22 cellular contexts compared by ENCODE assay signal in the genomic region with DNA sequence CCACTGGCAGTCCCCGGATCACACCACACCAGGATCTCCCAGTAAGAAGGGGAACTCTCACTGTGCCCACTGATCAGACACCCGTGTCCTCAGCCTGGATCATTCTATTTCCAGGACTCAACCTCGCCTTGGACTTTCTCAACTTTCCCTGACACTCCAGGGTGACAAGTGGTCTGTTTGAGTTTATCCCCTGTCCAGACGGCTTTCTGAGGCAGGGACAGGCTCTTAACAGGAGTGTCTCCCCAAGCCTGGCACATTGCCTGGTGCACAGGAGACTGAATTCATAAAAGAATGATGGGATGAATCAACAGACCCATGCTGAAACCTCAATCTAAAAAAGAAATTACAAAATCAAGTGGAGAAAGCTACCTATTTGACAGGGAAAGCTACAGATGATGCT.
DNase-seq lines count a peak whose midpoint lies in the region; ATAC-seq and TF ChIP-seq lines count a peak whose summit lies in the region.
"Had no signal": no experiment of that assay in that cellular context is flagged by ENCODE, and none has a peak within 500 bp of the region (broad histone marks: within the 10 kb centered on the region; RNA-seq: fewer than 3 reads in every experiment).

No MANE protein-coding gene starts in this region.

- H3K4ac ChIP-seq in mesenchymal stem cell (ENCODE audit: low read depth in 1 of 2, low read length in 2 of 2), result no peak overlapping the region

- H3K4me2 ChIP-seq in mesenchymal stem cell (ENCODE audit: low read length, poor library complexity, severe bottlenecking) (no peak overlapping the region), neural progenitor cell (no peak overlapping the region)
- H3K4me2 ChIP-seq: BLaER1, GM23338 had no signal

- no peak overlapping the region for H2BK120ac ChIP-seq in mesenchymal stem cell (ENCODE audit: low read depth, low read length)

- CTCF ChIA-PET in activated naive CD4-positive, alpha-beta T cell treated with anti-CD3 and anti-CD28 coated beads for 36 hours (lab: Charles Lee), result no interaction called here

- no peaks in the 10 kb centered on the region for H3K9me3 Mint-ChIP-seq in neural progenitor cell
- H3K9me3 Mint-ChIP-seq in activated naive CD4-positive, alpha-beta T cell treated with anti-CD3 and anti-CD28 coated beads for 36 hours, result no peaks in the 10 kb centered on the region
- H3K9me3 Mint-ChIP-seq in effector memory CD8-positive, alpha-beta T cell, result peaks cover 4 to 6% of the 10 kb centered on the region in 2 donors
- H3K9me3 Mint-ChIP-seq: GM23338, HFFc6 had no signal

- peaks cover 8% of the 10 kb centered on the region for H3K4me1 Mint-ChIP-seq in neural progenitor cell
- H3K4me1 Mint-ChIP-seq in activated naive CD4-positive, alpha-beta T cell treated with anti-CD3 and anti-CD28 coated beads for 36 hours (ENCODE audit: low read depth), result no peaks in the 10 kb centered on the region
- H3K4me1 Mint-ChIP-seq in effector memory CD8-positive, alpha-beta T cell (ENCODE audit: low read depth in 2 of 2), result no peaks in the 10 kb centered on the region
- H3K4me1 Mint-ChIP-seq: B cell; CD4-positive, CD25-positive, alpha-beta regulatory T cell; CD8-positive, alpha-beta memory T cell; GM23338 had no signal

- no peak overlapping the region for H2AK5ac ChIP-seq in mesenchymal stem cell (ENCODE audit: low read length, severe bottlenecking)

- H2AFZ ChIP-seq in mesenchymal stem cell (ENCODE audit: low read depth, low read length) (no peak overlapping the region), neural progenitor cell (replicated peaks) (no peak overlapping the region)

- H3K27me3 Mint-ChIP-seq in neural progenitor cell (ENCODE audit: insufficient read depth, low read depth), result peaks cover 2% of the 10 kb centered on the region
- H3K27me3 Mint-ChIP-seq in activated naive CD4-positive, alpha-beta T cell treated with anti-CD3 and anti-CD28 coated beads for 36 hours (ENCODE audit: low read depth), result peaks cover 7% of the 10 kb centered on the region
- H3K27me3 Mint-ChIP-seq in effector memory CD8-positive, alpha-beta T cell, result peaks cover 0 to 7% of the 10 kb centered on the region in 2 donors
- H3K27me3 Mint-ChIP-seq: B cell; CD4-positive, CD25-positive, alpha-beta regulatory T cell; CD8-positive, alpha-beta memory T cell had no signal

- no peaks in the 10 kb centered on the region for H3F3A ChIP-seq in neural progenitor cell (ENCODE audit: low read depth)

- H4K91ac ChIP-seq in mesenchymal stem cell (ENCODE audit: low read length), result peak overlapping the region; percentile 7

- H3K27ac ChIP-seq in mesenchymal stem cell (ENCODE audit: low read length, poor library complexity, severe bottlenecking) (no peak overlapping the region), neural progenitor cell (no peak overlapping the region)
- H3K27ac ChIP-seq: 22Rv1, BLaER1, C4-2B had no signal

- H2BK5ac ChIP-seq in mesenchymal stem cell (ENCODE audit: low read depth, low read length, poor library complexity, severe bottlenecking), result no peak overlapping the region

- no peak overlapping the region for H3K4me3 Mint-ChIP-seq in neural progenitor cell
- no peak overlapping the region for H3K4me3 Mint-ChIP-seq in activated naive CD4-positive, alpha-beta T cell treated with anti-CD3 and anti-CD28 coated beads for 36 hours
- H3K4me3 Mint-ChIP-seq in effector memory CD8-positive, alpha-beta T cell, result no peak overlapping the region
- H3K4me3 Mint-ChIP-seq: B cell; CD8-positive, alpha-beta memory T cell; GM23338; HFFc6 had no signal

- H2BK15ac ChIP-seq in mesenchymal stem cell (ENCODE audit: low read depth, poor library complexity, severe bottlenecking), result no peak overlapping the region

- no peak overlapping the region for H3K23ac ChIP-seq in mesenchymal stem cell (ENCODE audit: low read length in 2 of 2)

- H3K4me1 ChIP-seq in mesenchymal stem cell (ENCODE audit: control insufficient read depth, insufficient read depth, low read depth, low read length), result no peaks in the 10 kb centered on the region
- H3K4me1 ChIP-seq in neural progenitor cell, result peaks cover 9% of the 10 kb centered on the region
- H3K4me1 ChIP-seq: BLaER1, HAP-1 had no signal

- no peaks in the 10 kb centered on the region for H3K79me1 ChIP-seq in mesenchymal stem cell (replicated peaks; ENCODE audit: low read length, poor library complexity, severe bottlenecking)

- H3K36me3 ChIP-seq in mesenchymal stem cell (ENCODE audit: control insufficient read depth in 1 of 2, insufficient read depth in 2 of 2, low read depth in 1 of 2, low read length in 2 of 2) (no peaks in the 10 kb centered on the region), neural progenitor cell (no peaks in the 10 kb centered on the region)
- H3K36me3 ChIP-seq: BLaER1, HAP-1 had no signal

- H3K9ac ChIP-seq in mesenchymal stem cell (ENCODE audit: low read length) (no peak overlapping the region), neural progenitor cell (no peak overlapping the region)
- H3K9ac ChIP-seq: BLaER1 had no signal

- no peak overlapping the region for H3K4me3 ChIP-seq in mesenchymal stem cell (ENCODE audit: insufficient read depth in 1 of 2, low read depth in 1 of 2, low read length in 2 of 2)
- H3K4me3 ChIP-seq in neural progenitor cell, result no peak overlapping the region
- H3K4me3 ChIP-seq: BLaER1, GM12878, GM23338, HAP-1 had no signal

- intact Hi-C loops in activated naive CD4-positive, alpha-beta T cell treated with anti-CD3 and anti-CD28 coated beads for 36 hours (cut with micrococcal nuclease), result no loop called here

- WGBS in mesenchymal stem cell, result 96% methylated on average over 4 of the region's 4 CpGs

- no peak overlapping the region for H4K8ac ChIP-seq in mesenchymal stem cell (ENCODE audit: low read length)

- no peaks in the 10 kb centered on the region for H3K79me2 ChIP-seq in neural progenitor cell (ENCODE audit: low read depth)

- H3K14ac ChIP-seq in mesenchymal stem cell (ENCODE audit: low read length in 2 of 2), result no peak overlapping the region

- H3K9me3 ChIP-seq in mesenchymal stem cell (ENCODE audit: control insufficient read depth, low read length), result no peaks in the 10 kb centered on the region
- no peaks in the 10 kb centered on the region for H3K9me3 ChIP-seq in neural progenitor cell (ENCODE audit: low read depth)
- H3K9me3 ChIP-seq: BLaER1, HAP-1 had no signal

- no peaks in the 10 kb centered on the region for H3K27me3 ChIP-seq in mesenchymal stem cell (ENCODE audit: control insufficient read depth in 1 of 2, insufficient read depth in 1 of 2, low read length in 2 of 2)
- H3K27me3 ChIP-seq in neural progenitor cell, result no peaks in the 10 kb centered on the region
- H3K27me3 ChIP-seq: BLaER1 had no signal

- DNase-seq in NCI-H524 (lab: John Stamatoyannopoulos, UW) (peak; percentile 30 to 52), NCI-H524 treated with DMSO at 0.1 percent for 48 hours (lab: John Stamatoyannopoulos, UW) (no peak), mesenchymal stem cell (no peak), neural progenitor cell (ENCODE audit: low spot score) (no peak)
- no peak for DNase-seq in activated naive CD4-positive, alpha-beta T cell treated with anti-CD3 and anti-CD28 coated beads for 36 hours
- DNase-seq in effector memory CD8-positive, alpha-beta T cell, result no peak
- no peak for DNase-seq in activated CD4-positive, alpha-beta T cell treated with anti-CD3 and anti-CD28 coated beads for 4 hours
- DNase-seq: CD4-positive, CD25-positive, alpha-beta regulatory T cell; CD8-positive, alpha-beta memory T cell; DMS 273 treated with DMSO at 0.1 percent for 48 hours; DMS79; EL; GDM1; HFFc6 had no signal

- H3K27ac Mint-ChIP-seq in neural progenitor cell, result peak overlapping the region; percentile 5
- H3K27ac Mint-ChIP-seq in activated naive CD4-positive, alpha-beta T cell treated with anti-CD3 and anti-CD28 coated beads for 36 hours, result no peak overlapping the region
- H3K27ac Mint-ChIP-seq in effector memory CD8-positive, alpha-beta T cell, result no peak overlapping the region
- H3K27ac Mint-ChIP-seq: B cell; CD4-positive, CD25-positive, alpha-beta regulatory T cell; CD8-positive, alpha-beta memory T cell; GM23338; HFFc6 had no signal

- no peaks in the 10 kb centered on the region for H4K20me1 ChIP-seq in neural progenitor cell (ENCODE audit: low read depth)
- H4K20me1 ChIP-seq: BLaER1 had no signal

- H3K36me3 Mint-ChIP-seq in neural progenitor cell, result peaks cover 2% of the 10 kb centered on the region
- H3K36me3 Mint-ChIP-seq in activated naive CD4-positive, alpha-beta T cell treated with anti-CD3 and anti-CD28 coated beads for 36 hours (ENCODE audit: low read depth), result no peaks in the 10 kb centered on the region
- H3K36me3 Mint-ChIP-seq in effector memory CD8-positive, alpha-beta T cell (ENCODE audit: insufficient read depth), result no peaks in the 10 kb centered on the region
- H3K36me3 Mint-ChIP-seq: CD4-positive, CD25-positive, alpha-beta regulatory T cell; CD8-positive, alpha-beta memory T cell had no signal

- ATAC-seq in GM21360 (IDR thresholded peaks at IDR 0.05; ENCODE audit: unreplicated experiment), result no peak
- no peak for ATAC-seq in effector memory CD8-positive, alpha-beta T cell (replicated peaks)
- ATAC-seq: GM12878, GM23338 had no signal

- no peak overlapping the region for H2BK12ac ChIP-seq in mesenchymal stem cell (ENCODE audit: low read length in 2 of 2)

- TF ChIP-seq CTCF in neural progenitor cell (IDR thresholded peaks at IDR 0.05), result no peak

- H3K18ac ChIP-seq in mesenchymal stem cell (ENCODE audit: low read depth in 1 of 2, low read length in 2 of 2), result no peak overlapping the region

Comparison
In these comparisons a context has a peak if more than half of its experiments do, and no peak if none do; other contexts are left out.
1. DNase-seq: peak in NCI-H524 (2 of 2); none in NCI-H524 treated with DMSO at 0.1 percent for 48 hours (single experiment), mesenchymal stem cell (single experiment), neural progenitor cell (single experiment), activated naive CD4-positive, alpha-beta T cell treated with anti-CD3 and anti-CD28 coated beads for 36 hours (single experiment), effector memory CD8-positive, alpha-beta T cell (0 of 3) and activated CD4-positive, alpha-beta T cell treated with anti-CD3 and anti-CD28 coated beads for 4 hours (0 of 2).